In the genomic region with DNA sequence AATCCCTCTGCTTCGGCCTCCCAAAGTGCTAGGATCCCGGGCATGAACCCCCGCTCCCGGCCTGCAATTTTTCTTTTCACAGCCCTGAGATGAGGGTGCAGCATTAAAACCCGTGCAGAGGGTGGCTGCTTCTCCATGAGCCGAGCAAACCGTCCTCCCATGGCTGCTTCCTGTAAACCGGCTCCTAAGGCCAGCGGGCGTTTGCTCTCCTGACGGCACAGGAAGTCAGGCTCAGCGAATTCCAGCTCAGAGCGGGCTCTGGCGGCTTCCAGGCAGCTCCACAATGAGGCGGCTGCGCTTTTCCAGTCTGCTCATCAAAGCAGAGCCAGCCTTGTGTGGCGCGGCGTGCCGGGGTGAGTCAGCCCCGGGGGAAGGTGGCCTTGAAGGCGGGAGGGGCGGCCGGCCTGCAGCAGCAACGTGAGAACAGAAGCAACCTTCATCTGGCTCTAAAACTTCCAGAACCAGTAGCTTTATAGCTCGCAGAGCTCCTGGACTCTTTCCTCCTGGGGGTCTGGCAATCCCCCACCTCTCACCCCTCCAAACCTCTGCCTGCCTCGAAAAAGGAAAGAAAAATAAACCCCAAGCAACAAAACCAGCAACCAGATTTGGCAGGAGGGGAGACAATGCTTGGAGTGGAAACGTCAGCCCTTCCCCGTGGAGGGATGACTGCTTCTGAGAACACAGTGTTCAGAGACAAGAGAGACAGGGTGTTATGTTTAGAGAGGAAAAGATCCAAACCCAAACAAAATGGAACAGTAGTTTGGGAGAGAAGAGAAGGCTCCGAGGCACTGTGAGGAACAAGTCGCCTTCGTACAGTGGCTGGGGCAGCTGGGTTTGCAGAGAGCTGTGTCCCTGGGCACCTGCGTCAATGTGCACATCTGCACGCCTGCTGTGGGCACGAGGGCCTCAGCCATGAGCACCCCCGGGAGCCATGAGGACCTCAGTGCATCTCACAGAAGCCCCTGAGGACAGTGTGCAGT, we compare ENCODE assay signal across 1 cellular context.
TF ChIP-seq lines count a peak whose summit lies in the region.

No MANE protein-coding gene starts in this region.

TF ChIP-seq in HepG2, 621 proteins besides CTCF, POLR2A, EP300 and RAD21 (continued from another document):
- TF ChIP-seq, protein P1, sequence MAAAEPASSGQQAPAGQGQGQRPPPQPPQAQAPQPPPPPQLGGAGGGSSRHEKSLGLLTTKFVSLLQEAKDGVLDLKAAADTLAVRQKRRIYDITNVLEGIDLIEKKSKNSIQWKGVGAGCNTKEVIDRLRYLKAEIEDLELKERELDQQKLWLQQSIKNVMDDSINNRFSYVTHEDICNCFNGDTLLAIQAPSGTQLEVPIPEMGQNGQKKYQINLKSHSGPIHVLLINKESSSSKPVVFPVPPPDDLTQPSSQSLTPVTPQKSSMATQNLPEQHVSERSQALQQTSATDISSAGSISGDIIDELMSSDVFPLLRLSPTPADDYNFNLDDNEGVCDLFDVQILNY (CRISPR knock-in tag; conservative IDR thresholded peaks at IDR 0.05), result no peak
- peak; percentile 74; the same call in 1 of the 2 replicates for TF ChIP-seq SPEN (CRISPR knock-in tag; IDR thresholded peaks at IDR 0.05; ENCODE audit: low read depth)
- no peak for TF ChIP-seq ZNF235 (CRISPR knock-in tag; IDR thresholded peaks at IDR 0.05; ENCODE audit: borderline replicate concordance)
TF ChIP-seq in HepG2: peak in this region for 251.
